Comparison of ENCODE assay signal across 1 cellular context in the genomic region with DNA sequence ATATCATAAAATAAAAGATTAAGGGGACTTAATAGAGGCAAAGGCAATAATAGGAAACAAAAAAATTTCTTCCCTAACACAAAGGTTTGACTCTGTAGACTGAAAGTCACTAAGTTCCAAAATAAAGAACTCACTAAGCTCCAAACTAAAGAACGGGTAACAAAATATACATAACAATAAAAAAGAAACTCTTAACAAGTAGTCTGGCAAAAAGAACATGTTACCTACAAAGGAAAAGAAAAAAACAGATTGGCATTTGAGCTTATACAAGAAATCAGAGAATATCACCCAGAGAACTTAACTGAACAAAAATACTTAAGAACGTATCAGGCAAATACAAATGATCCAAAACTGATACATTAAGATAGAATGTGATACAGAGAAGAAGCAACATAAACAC.
TF ChIP-seq lines count a peak whose summit lies in the region.

No MANE protein-coding gene starts in this region.

TF ChIP-seq in GM23338, 12 proteins besides CTCF, POLR2A, EP300 and RAD21 (continued from another document):
- TF ChIP-seq ZNF462 (CRISPR knock-in tag; IDR thresholded peaks at IDR 0.05) (no peak), CREB1 (CRISPR knock-in tag; IDR thresholded peaks at IDR 0.05; ENCODE audit: low read depth) (no peak), JUNB (IDR thresholded peaks at IDR 0.05; ENCODE audit: unreplicated experiment) (no peak), ZNF331 (CRISPR knock-in tag; IDR thresholded peaks at IDR 0.05; ENCODE audit: low read depth) (no peak), ZNF114 (CRISPR knock-in tag; IDR thresholded peaks at IDR 0.05) (no peak), STAT1 (IDR thresholded peaks at IDR 0.05; ENCODE audit: unreplicated experiment) (no peak), NANOG (IDR thresholded peaks at IDR 0.05; ENCODE audit: borderline replicate concordance) (no peak)
